ENCODE assay signal across 23 cellular contexts in the genomic region with DNA sequence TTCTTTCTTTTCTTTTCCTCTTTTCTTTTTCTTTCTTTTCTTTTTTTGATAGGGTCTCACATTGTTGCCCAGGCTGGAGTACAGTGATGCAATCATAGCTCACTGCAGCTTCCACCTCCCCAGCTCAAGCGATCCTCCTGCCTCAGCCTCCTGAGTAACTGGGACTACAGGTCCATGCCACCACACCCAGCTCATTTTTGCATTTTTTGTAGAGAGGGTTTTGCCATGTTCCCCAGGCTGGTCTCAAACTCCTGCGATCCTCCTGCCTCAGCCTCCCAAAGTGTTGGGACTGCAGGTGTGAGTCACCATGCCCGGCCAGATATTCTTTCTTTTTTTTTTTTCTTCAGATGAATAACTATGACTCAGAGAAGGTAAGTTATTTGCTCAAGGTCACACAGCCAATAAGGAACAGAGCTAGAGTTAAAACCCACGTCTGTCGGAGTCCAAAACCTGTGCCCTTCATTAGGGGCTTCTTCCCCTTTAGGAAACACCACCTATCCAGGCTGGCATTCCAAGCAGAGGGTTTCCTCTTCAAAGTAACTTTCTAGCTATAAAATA. TPM values are rescaled to one million over a fixed set of nuclear protein-coding genes. Genes with fewer than 3 reads are reported as not detected.
DNase-seq lines count a peak whose midpoint lies in the region; ATAC-seq, FAIRE-seq and TF ChIP-seq lines count a peak whose summit lies in the region.
"Had no signal": no experiment of that assay in that cellular context is flagged by ENCODE, and none has a peak within 500 bp of the region (broad histone marks: within the 10 kb centered on the region; RNA-seq: fewer than 3 reads in every experiment).

No MANE protein-coding gene starts in this region.

- intact Hi-C loops in heart left ventricle (cut with DNase I) (no loop called here), Right ventricle myocardium superior (cut with DNase I) (no loop called here)

- ATAC-seq in heart left ventricle (no peak), Right ventricle myocardium superior (ENCODE audit: poor library complexity) (no peak)

- WGBS in heart left ventricle, 4 donors = 68 to 87% (median 80%) methylated on average over 5 of the region's 5 CpGs
- WGBS in small intestine, 3 donors = 38 to 56% (median 44%) methylated on average over 5 of the region's 5 CpGs

- DNase-seq in heart left ventricle (no peak), Right ventricle myocardium superior (no peak), RKO (ENCODE audit: low spot score) (peak; percentile 35), fibroblast of mammary gland (ENCODE audit: low read depth) (peak; percentile 15), small intestine (peak; percentile 59), superior temporal gyrus (ENCODE audit: extremely low spot score) (no peak), NCI-H1694 (lab: John Stamatoyannopoulos, UW) (no peak)
- DNase-seq in NK-92 treated with Interleukin-12 subunit alpha and Interleukin-12 subunit beta, amount 100 ng/mL, for 24 hours (lab: John Stamatoyannopoulos, UW) = no peak
- DNase-seq: activated CD4-positive, alpha-beta memory T cell treated with anti-CD3 and anti-CD28 coated beads for 36 hours; activated naive CD4-positive, alpha-beta T cell treated with Interleukin-2 at 50 U/mL for 16 hours; activated T-cell treated with anti-CD3 and anti-CD28 coated beads for 4 hours; C1 segment of cervical spinal cord; esophagus squamous epithelium; OCI-M1 had no signal

- no peak for TF ChIP-seq POLR2A in heart left ventricle (IDR thresholded peaks at IDR 0.05)

- H3K4me1 ChIP-seq in heart left ventricle = peaks cover 0 to 12% (median 0%) of the 10 kb centered on the region in 12 donors
- H3K4me1 ChIP-seq in small intestine (ENCODE audit: control insufficient read depth in 2 of 2, insufficient read depth in 1 of 2, low read depth in 1 of 2, low read length in 1 of 2) = peaks cover 2 to 3% of the 10 kb centered on the region in 2 donors

- H3K27me3 ChIP-seq in heart left ventricle = no peaks in the 10 kb centered on the region
- no peaks in the 10 kb centered on the region for H3K27me3 ChIP-seq in small intestine (ENCODE audit: control insufficient read depth in 2 of 2, insufficient read depth in 2 of 2, low read length in 2 of 2)
- H3K27me3 ChIP-seq: esophagus squamous epithelium had no signal

- H3K27ac ChIP-seq in heart left ventricle (peak overlapping the region in 10 of 12 donors; percentile 8 to 69 (median 55)), small intestine (ENCODE audit: low read depth in 1 of 2, low read length in 1 of 2) (peak overlapping the region; percentile 77 to 86)
- H3K27ac ChIP-seq: GM23248, HL-60 had no signal

- no peak for TF ChIP-seq CTCF in heart left ventricle (IDR thresholded peaks at IDR 0.05)
- no peak for TF ChIP-seq CTCF in fibroblast of mammary gland (conservative IDR thresholded peaks at IDR 0.05; ENCODE audit: control insufficient read depth, insufficient read depth, low read depth, low read length)

- H3K9me3 ChIP-seq in heart left ventricle (no peaks in the 10 kb centered on the region), small intestine (ENCODE audit: control insufficient read depth, low read depth) (no peaks in the 10 kb centered on the region)
- H3K9me3 ChIP-seq: esophagus squamous epithelium had no signal

- H3K4me3 ChIP-seq in heart left ventricle (no peak overlapping the region), fibroblast of mammary gland (ENCODE audit: control insufficient read depth, low read depth, low read length) (no peak overlapping the region), small intestine (ENCODE audit: low read depth in 1 of 2, low read length in 2 of 2) (no peak overlapping the region)
- H3K4me3 ChIP-seq: esophagus squamous epithelium, GM23248 had no signal

- no peak for FAIRE-seq in small intestine (lab: Jason Lieb, UNC)
- FAIRE-seq: D721Med, G401.6, GM19239 had no signal

- H3K36me3 ChIP-seq in heart left ventricle = no peaks in the 10 kb centered on the region
- H3K36me3 ChIP-seq in small intestine (ENCODE audit: control insufficient read depth in 2 of 2, insufficient read depth in 2 of 2, low read length in 2 of 2) = no peaks in the 10 kb centered on the region
- H3K36me3 ChIP-seq: esophagus squamous epithelium had no signal

RNA-seq across cellular contexts. Expression of a gene that starts 28.1 kb away (rescaled TPM):
- total RNA-seq in heart left ventricle (10 to 100 TPM in 1 of 9 donors, 1 to 10 TPM in 8; 3.9 to 11.5 (median 7.2) TPM), Right ventricle myocardium superior (5.7 TPM)
- polyA plus RNA-seq in heart left ventricle (1 to 10 TPM; 4.6 to 6.1 TPM), small intestine (10 to 100 TPM; 18.4 to 34.2 (median 21.8) TPM)

RNA-seq across cellular contexts. Expression of a gene that starts 43.8 kb away (rescaled TPM):
- not detected for total RNA-seq in heart left ventricle
- polyA plus RNA-seq in heart left ventricle = not detected
- not detected for total RNA-seq in Right ventricle myocardium superior
- not detected for polyA plus RNA-seq in small intestine
- total RNA-seq: activated CD4-positive, alpha-beta memory T cell treated with anti-CD3 and anti-CD28 coated beads for 36 hours; esophagus squamous epithelium; GM23248; lower leg skin; myocyte; T-helper 2 cell treated with Interferon-gamma antibody and Interleukin-4, amounts not matched to agents 100 ng/mL and 5 ng/mL, for 36 hours; temporal lobe had no signal
- polyA plus RNA-seq: GM23248 had no signal

Comparison
In these comparisons a context has a peak if more than half of its experiments do, and no peak if none do; other contexts are left out.
1. DNase-seq: peak in RKO (single experiment), fibroblast of mammary gland (single experiment) and small intestine (single experiment); none in heart left ventricle (0 of 5), Right ventricle myocardium superior (single experiment), superior temporal gyrus (single experiment), NCI-H1694 (single experiment) and NK-92 treated with Interleukin-12 subunit alpha and Interleukin-12 subunit beta, amount 100 ng/mL, for 24 hours (single experiment).